Comparison of ENCODE assay signal across 19 cellular contexts in genomic region chr2:240917684-240918257, GRCh38. TPM values are rescaled to one million over a fixed set of nuclear protein-coding genes. Genes with fewer than 3 reads are reported as not detected.
DNase-seq lines count a peak whose midpoint lies in the region; ATAC-seq, FAIRE-seq and TF ChIP-seq lines count a peak whose summit lies in the region.
"Had no signal": no experiment of that assay in that cellular context is flagged by ENCODE, and none has a peak within 500 bp of the region (broad histone marks: within the 10 kb centered on the region; RNA-seq: fewer than 3 reads in every experiment).

No MANE protein-coding gene starts in this region.

- H4K20me1 ChIP-seq in GM23248 (ENCODE audit: insufficient read depth) (no peaks in the 10 kb centered on the region), H1 (replicated peaks in 1 of 2; ENCODE audit: control insufficient read depth in 1 of 2, insufficient read depth in 2 of 2, low read length in 2 of 2) (peaks cover 2 to 4% of the 10 kb centered on the region in 2 experiments)

- H3K4ac ChIP-seq in H1 (replicated peaks; ENCODE audit: insufficient read length, low read depth, low read length) = no peak overlapping the region

- no peaks in the 10 kb centered on the region for H3K27me3 ChIP-seq in GM23248 (replicated peaks; ENCODE audit: insufficient read depth)
- peaks cover 1 to 9% (median 9%) of the 10 kb centered on the region in 4 experiments; a peak in 6 of 7 replicates for H3K27me3 ChIP-seq in H1 (replicated peaks in 1 of 4; ENCODE audit: control insufficient read depth in 3 of 4, extremely low read depth in 1 of 4, insufficient read depth in 3 of 4, low read length in 3 of 4)

- H3K27ac ChIP-seq in GM23248 (no peak overlapping the region), H1 (ENCODE audit: low read depth, low read length) (no peak overlapping the region)
- H3K27ac ChIP-seq: C4-2B had no signal

- H3K79me1 ChIP-seq in H1 (ENCODE audit: low read depth, low read length) = no peaks in the 10 kb centered on the region

- no peak overlapping the region for H2BK20ac ChIP-seq in H1 (ENCODE audit: low read length)

- H3K4me1 ChIP-seq in GM23248 (ENCODE audit: insufficient read depth) (peaks cover 42% of the 10 kb centered on the region), H1 (replicated peaks in 1 of 4; ENCODE audit: control insufficient read depth in 3 of 4, insufficient read depth in 4 of 4, low read length in 3 of 4) (peaks cover 0 to 6% (median 3%) of the 10 kb centered on the region in 4 experiments; a peak in 4 of 7 replicates)

- ATAC-seq in HG03039 (IDR thresholded peaks at IDR 0.05; ENCODE audit: unreplicated experiment) = no peak
- no peak for ATAC-seq in natural killer cell treated with Interleukin-12 subunit alpha and Interleukin-12 subunit beta and Interleukin-15 and Interleukin-18, amount 100 ng/mL, for 72 hours
- ATAC-seq: activated T-cell treated with anti-CD3 and anti-CD28 coated beads, Interleukin-2, amount 50 U/mL, for 4 hours had no signal

- 0 out of 2 replicates have a peak, but pooled peaks cover 9% of the 10 kb centered on the region for H3F3A ChIP-seq in GM23248 (ENCODE audit: insufficient read depth)

- H3K9ac ChIP-seq in GM23248 = no peak overlapping the region
- no peak overlapping the region for H3K9ac ChIP-seq in H1 (replicated peaks in 1 of 4; ENCODE audit: extremely low read depth in 1 of 4, low read depth in 3 of 4, low read length in 3 of 4)

- no peaks in the 10 kb centered on the region for H3K9me3 Mint-ChIP-seq in nephron progenitor cell
- no peaks in the 10 kb centered on the region for H3K9me3 Mint-ChIP-seq in natural killer cell treated with Interleukin-12 subunit alpha and Interleukin-12 subunit beta and Interleukin-15 and Interleukin-18, amount 100 ng/mL, for 72 hours
- H3K9me3 Mint-ChIP-seq: activated T-cell treated with anti-CD3 and anti-CD28 coated beads, Interleukin-2, amount 50 U/mL, for 4 hours; type B pancreatic cell had no signal

- H4K91ac ChIP-seq in H1 (replicated peaks; ENCODE audit: insufficient read length, low read length) = no peak overlapping the region

- POLR2A ChIA-PET in H1 (lab: Charles Lee; ENCODE audit: partially characterized antibody) = no interaction called here

- H2BK120ac ChIP-seq in H1 (replicated peaks; ENCODE audit: low read depth, low read length) = no peak overlapping the region

- CTCF ChIA-PET in H1 (lab: Charles Lee; ENCODE audit: partially characterized antibody) = interaction anchor here (1.5 kb wide), 2 partner anchors 10 to 48 kb away, joined by 3 read pairs; no protein-coding TSS in a partner anchor

- no peak overlapping the region for H3K4me3 Mint-ChIP-seq in nephron progenitor cell
- H3K4me3 Mint-ChIP-seq in natural killer cell treated with Interleukin-12 subunit alpha and Interleukin-12 subunit beta and Interleukin-15 and Interleukin-18, amount 100 ng/mL, for 72 hours = no peak overlapping the region
- H3K4me3 Mint-ChIP-seq: activated T-cell treated with anti-CD3 and anti-CD28 coated beads, Interleukin-2, amount 50 U/mL, for 4 hours; type B pancreatic cell had no signal

- no peak overlapping the region for H2BK5ac ChIP-seq in H1 (ENCODE audit: low read depth, low read length)

- H3K9me2 ChIP-seq in GM23248 (ENCODE audit: insufficient read depth) = no peaks in the 10 kb centered on the region

- H2AFZ ChIP-seq in GM23248 = no peak overlapping the region
- H2AFZ ChIP-seq in H1 (ENCODE audit: low read length) = no peak overlapping the region

- H3K4me1 Mint-ChIP-seq in nephron progenitor cell = peaks cover 10% of the 10 kb centered on the region
- no peaks in the 10 kb centered on the region for H3K4me1 Mint-ChIP-seq in natural killer cell treated with Interleukin-12 subunit alpha and Interleukin-12 subunit beta and Interleukin-15 and Interleukin-18, amount 100 ng/mL, for 72 hours (ENCODE audit: low read depth in 2 of 2)

- H3K18ac ChIP-seq in H1 (ENCODE audit: extremely low read depth, low read length) = no peak overlapping the region

- in situ Hi-C loops in GM23248 (cut with MboI) = no loop called here

- H3K23me2 ChIP-seq in H1 (ENCODE audit: low read depth, low read length) = peaks cover 4% of the 10 kb centered on the region; the same call in 1 of the 2 replicates

- no peak overlapping the region for H3K4me2 ChIP-seq in GM23248 (ENCODE audit: unreplicated experiment)
- no peak overlapping the region for H3K4me2 ChIP-seq in H1 (ENCODE audit: insufficient read depth in 1 of 2, low read depth in 2 of 2, low read length in 2 of 2)

- H3K36me3 ChIP-seq in GM23248 (ENCODE audit: low read depth) (no peaks in the 10 kb centered on the region), H1 (ENCODE audit: control insufficient read depth in 2 of 4, insufficient read depth in 4 of 4, low read length in 3 of 4) (no peaks in the 10 kb centered on the region)

- no peak for TF ChIP-seq CTCF in H1 (IDR thresholded peaks at IDR 0.05; ENCODE audit: control extremely low read depth in 1 of 3, insufficient read depth in 1 of 3, low read depth in 1 of 3, low read length in 3 of 3)
- TF ChIP-seq CTCF in nephron progenitor cell (IDR thresholded peaks at IDR 0.05) = no peak

- H3K14ac ChIP-seq in H1 (ENCODE audit: insufficient read length) = no peak overlapping the region

- H3K9me3 ChIP-seq in GM23248 (ENCODE audit: low read depth) (no peaks in the 10 kb centered on the region), H1 (ENCODE audit: insufficient read depth in 2 of 2, low read depth in 1 of 2, low read length in 1 of 2) (no peaks in the 10 kb centered on the region)

- H3K27me3 Mint-ChIP-seq in nephron progenitor cell (ENCODE audit: low read depth, poor library complexity) = peaks cover 16% of the 10 kb centered on the region
- H3K27me3 Mint-ChIP-seq in natural killer cell treated with Interleukin-12 subunit alpha and Interleukin-12 subunit beta and Interleukin-15 and Interleukin-18, amount 100 ng/mL, for 72 hours = no peaks in the 10 kb centered on the region
- H3K27me3 Mint-ChIP-seq: type B pancreatic cell had no signal

- no peak for TF ChIP-seq EP300 in H1 (IDR thresholded peaks at IDR 0.05; ENCODE audit: borderline replicate concordance in 1 of 2, low read depth in 2 of 2, low read length in 2 of 2)

- H2AK5ac ChIP-seq in H1 (ENCODE audit: low read depth, low read length) = no peak overlapping the region

- TF ChIP-seq POLR2A in H1 (IDR thresholded peaks at IDR 0.05; ENCODE audit: control extremely low read depth in 1 of 2, low read depth in 2 of 2, low read length in 2 of 2) = no peak

- no peak for FAIRE-seq in H1 (lab: Jason Lieb, UNC)

- no peak overlapping the region for H2BK12ac ChIP-seq in H1 (ENCODE audit: low read depth, low read length)

- H4K8ac ChIP-seq in H1 (ENCODE audit: extremely low read depth, insufficient read depth, low read length) = no peak overlapping the region

- 86 to 91% methylated on average over 10 of the region's 10 CpGs for WGBS in GM23248 (ENCODE audit: low coverage in 1 of 2, low lambda C conversion rate in 2 of 2, missing lambda C conversion rate in 2 of 2), 2 experiments
- 83% methylated on average over 9 of the region's 10 CpGs; no CpG with 5 or more reads in 1 of the 2 experiments for WGBS in H1 (ENCODE audit: extremely low coverage in 1 of 2, insufficient coverage in 1 of 2, insufficient read length in 1 of 2, insufficient replicate concordance in 2 of 2, low coverage in 1 of 2, low lambda C conversion rate in 2 of 2, missing lambda C conversion rate in 1 of 2), 2 experiments

- no peak overlapping the region for H3K23ac ChIP-seq in H1 (ENCODE audit: insufficient read length)

- DNase-seq in 8988T (peak; percentile 56), GM23248 (peak; percentile 24), H1 (ENCODE audit: low read depth in 1 of 2, low spot score in 2 of 2) (peak in 1 of 2 experiments; percentile 45), nephron progenitor cell (peak; percentile 8), NCI-H2196 (lab: John Stamatoyannopoulos, UW; ENCODE audit: unreplicated experiment) (no peak), Ammon's horn (ENCODE audit: low spot score) (no peak)
- no peak for DNase-seq in natural killer cell treated with Interleukin-12 subunit alpha and Interleukin-12 subunit beta and Interleukin-15 and Interleukin-18, amount 100 ng/mL, for 72 hours (ENCODE audit: low spot score)
- DNase-seq: activated T-cell treated with anti-CD3 and anti-CD28 coated beads, Interleukin-2, amount 50 U/mL, for 4 hours; anterior cingulate cortex; KBM-7; NCI-H1436; NCI-H446 treated with DMSO at 0.1 percent for 48 hours; nucleus accumbens; OCI-M1 had no signal

- H3K27ac Mint-ChIP-seq in nephron progenitor cell = no peak overlapping the region
- no peak overlapping the region for H3K27ac Mint-ChIP-seq in natural killer cell treated with Interleukin-12 subunit alpha and Interleukin-12 subunit beta and Interleukin-15 and Interleukin-18, amount 100 ng/mL, for 72 hours
- H3K27ac Mint-ChIP-seq: type B pancreatic cell had no signal

- no peak overlapping the region for H3K56ac ChIP-seq in H1 (replicated peaks; ENCODE audit: insufficient read length, low read depth, low read length)

- no peak overlapping the region for H4K5ac ChIP-seq in H1 (ENCODE audit: insufficient read length, low read depth, low read length)

- H2BK15ac ChIP-seq in H1 (ENCODE audit: low read length) = peak overlapping the region; percentile 61; the same call in 1 of the 2 replicates

- no peaks in the 10 kb centered on the region for H3K36me3 Mint-ChIP-seq in nephron progenitor cell (ENCODE audit: low read depth)
- H3K36me3 Mint-ChIP-seq in natural killer cell treated with Interleukin-12 subunit alpha and Interleukin-12 subunit beta and Interleukin-15 and Interleukin-18, amount 100 ng/mL, for 72 hours = no peaks in the 10 kb centered on the region
- H3K36me3 Mint-ChIP-seq: type B pancreatic cell had no signal

- TF ChIP-seq RAD21 in H1 (IDR thresholded peaks at IDR 0.05 in 1 of 2, conservative IDR thresholded peaks at IDR 0.05 in 1 of 2; ENCODE audit: low read depth in 2 of 2, low read length in 2 of 2) = no peak

- H3K4me3 ChIP-seq in GM23248 = no peak overlapping the region
- H3K4me3 ChIP-seq in H1 (ENCODE audit: extremely low read depth in 1 of 4, insufficient read depth in 2 of 4, low read depth in 3 of 4, low read length in 4 of 4) = no peak overlapping the region

- H3K79me2 ChIP-seq in GM23248 (ENCODE audit: insufficient read depth) (no peaks in the 10 kb centered on the region), H1 (ENCODE audit: control insufficient read depth in 1 of 2, insufficient read depth in 2 of 2, low read length in 2 of 2) (no peaks in the 10 kb centered on the region)

RNA-seq across cellular contexts. Expression of gene CROCC2, which starts 11.6 kb away (rescaled TPM):
- under 0.01 and 2.4 TPM in 2 replicates for total RNA-seq in GM23248 (2014; rRNA removed; shearing (Covaris generic))
- polyA plus RNA-seq in GM23248 (2016; fragmentation: Nextera tagmentation; extraction: Ambion mirVana) (not detected in 2 replicates), H1 (2011; rRNA removed) (not detected in 2 replicates)
- not detected in 2 replicates for total RNA-seq in H1 (2021; fragmentation: NEBNext Ultra II Directional; extraction: Animal tissue kit (Norgen Biotek cat#: 25700))
- polyA plus RNA-seq in H1 (2011; cell fraction: cytosol; rRNA removed) = not detected
- polyA plus RNA-seq in H1 (2011; cell fraction: nucleus; rRNA removed) = not detected
- not detected in 4 replicates for polyA plus RNA-seq in H1 (2012, experiment 1 of 2)
- not detected for polyA plus RNA-seq in H1 (2012, experiment 2 of 2)
- polyA plus RNA-seq in H1 (2013, experiment 1 of 2) = not detected
- polyA plus RNA-seq in H1 (2013, experiment 2 of 2) = not detected
- polyA minus RNA-seq in H1 (2011; rRNA and poly(A)+ RNA removed) = not detected in 2 replicates
- not detected for polyA minus RNA-seq in H1 (2011; cell fraction: cytosol; rRNA and poly(A)+ RNA removed)
- not detected for polyA minus RNA-seq in H1 (2011; cell fraction: nucleus; rRNA and poly(A)+ RNA removed)
- total RNA-seq in natural killer cell treated with Interleukin-12 subunit alpha and Interleukin-12 subunit beta and Interleukin-15 and Interleukin-18, amount 100 ng/mL, for 72 hours = not detected
- total RNA-seq: activated T-cell treated with anti-CD3 and anti-CD28 coated beads, Interleukin-2, amount 50 U/mL, for 4 hours; lung microvascular endothelial cell; T-helper 1 cell treated with Interleukin-12 subunit alpha and Interleukin-12 subunit beta and Interleukin-4 antibody, amounts not matched to agents 30 ng/mL and 1 ng/mL, for 36 hours had no signal

RNA-seq across cellular contexts. Expression of gene MAB21L4, which starts 21.8 kb away (rescaled TPM):
- total RNA-seq in GM23248 (2014; rRNA removed; shearing (Covaris generic)) = not detected in 2 replicates
- polyA plus RNA-seq in GM23248 (2016; fragmentation: Nextera tagmentation; extraction: Ambion mirVana) (not detected in 2 replicates), H1 (2011; rRNA removed) (0.08 and 0.11 TPM in 2 replicates)
- not detected in 2 replicates for total RNA-seq in H1 (2021; fragmentation: NEBNext Ultra II Directional; extraction: Animal tissue kit (Norgen Biotek cat#: 25700))
- polyA plus RNA-seq in H1 (2011; cell fraction: cytosol; rRNA removed) = 0.19 TPM
- 0.10 TPM for polyA plus RNA-seq in H1 (2011; cell fraction: nucleus; rRNA removed)
- polyA plus RNA-seq in H1 (2012, experiment 1 of 2) = 0.17 to 0.31 TPM in 2 of 4 replicates, not detected in the others
- polyA plus RNA-seq in H1 (2012, experiment 2 of 2) = 0.08 TPM
- 0.14 TPM for polyA plus RNA-seq in H1 (2013, experiment 1 of 2)
- 0.20 TPM for polyA plus RNA-seq in H1 (2013, experiment 2 of 2)
- 0.13 TPM in 1 of 2 replicates, not detected in the other for polyA minus RNA-seq in H1 (2011; rRNA and poly(A)+ RNA removed)
- polyA minus RNA-seq in H1 (2011; cell fraction: cytosol; rRNA and poly(A)+ RNA removed) = not detected
- polyA minus RNA-seq in H1 (2011; cell fraction: nucleus; rRNA and poly(A)+ RNA removed) = not detected
- total RNA-seq in natural killer cell treated with Interleukin-12 subunit alpha and Interleukin-12 subunit beta and Interleukin-15 and Interleukin-18, amount 100 ng/mL, for 72 hours = not detected
- total RNA-seq: activated T-cell treated with anti-CD3 and anti-CD28 coated beads, Interleukin-2, amount 50 U/mL, for 4 hours; lung microvascular endothelial cell; T-helper 1 cell treated with Interleukin-12 subunit alpha and Interleukin-12 subunit beta and Interleukin-4 antibody, amounts not matched to agents 30 ng/mL and 1 ng/mL, for 36 hours had no signal

RNA-seq across cellular contexts. Expression of gene AGXT, which starts 49.1 kb away (rescaled TPM):
- total RNA-seq in GM23248 (2014; rRNA removed; shearing (Covaris generic)) = not detected in 2 replicates
- polyA plus RNA-seq in GM23248 (2016; fragmentation: Nextera tagmentation; extraction: Ambion mirVana) = not detected in 2 replicates
- total RNA-seq in H1 (2021; fragmentation: NEBNext Ultra II Directional; extraction: Animal tissue kit (Norgen Biotek cat#: 25700)) = not detected in 2 replicates
- 0.03 TPM in 1 of 2 replicates, not detected in the other for polyA plus RNA-seq in H1 (2011; rRNA removed)
- polyA plus RNA-seq in H1 (2011; cell fraction: cytosol; rRNA removed) = 0.05 TPM
- polyA plus RNA-seq in H1 (2011; cell fraction: nucleus; rRNA removed) = not detected
- not detected in 4 replicates for polyA plus RNA-seq in H1 (2012, experiment 1 of 2)
- not detected for polyA plus RNA-seq in H1 (2012, experiment 2 of 2)
- polyA plus RNA-seq in H1 (2013, experiment 1 of 2) = not detected
- not detected for polyA plus RNA-seq in H1 (2013, experiment 2 of 2)
- polyA minus RNA-seq in H1 (2011; rRNA and poly(A)+ RNA removed) = not detected in 2 replicates
- polyA minus RNA-seq in H1 (2011; cell fraction: cytosol; rRNA and poly(A)+ RNA removed) = not detected
- polyA minus RNA-seq in H1 (2011; cell fraction: nucleus; rRNA and poly(A)+ RNA removed) = not detected
- not detected for total RNA-seq in natural killer cell treated with Interleukin-12 subunit alpha and Interleukin-12 subunit beta and Interleukin-15 and Interleukin-18, amount 100 ng/mL, for 72 hours
- total RNA-seq: lung microvascular endothelial cell; T-helper 1 cell treated with Interleukin-12 subunit alpha and Interleukin-12 subunit beta and Interleukin-4 antibody, amounts not matched to agents 30 ng/mL and 1 ng/mL, for 36 hours had no signal

Comparison
In these comparisons a context has a peak if more than half of its experiments do, and no peak if none do; other contexts are left out.
1. DNase-seq: peak in 8988T (single experiment), GM23248 (single experiment) and nephron progenitor cell (single experiment); none in natural killer cell treated with Interleukin-12 subunit alpha and Interleukin-12 subunit beta and Interleukin-15 and Interleukin-18, amount 100 ng/mL, for 72 hours (single experiment), NCI-H2196 (single experiment) and Ammon's horn (single experiment).